In genomic region chr1:219042769-219043168, GRCh38 we compare ENCODE assay signal across 21 cellular contexts.
DNase-seq lines count a peak whose midpoint lies in the region; ATAC-seq, FAIRE-seq and TF ChIP-seq lines count a peak whose summit lies in the region.
"Had no signal": no experiment of that assay in that cellular context is flagged by ENCODE, and none has a peak within 500 bp of the region (broad histone marks: within the 10 kb centered on the region; RNA-seq: fewer than 3 reads in every experiment).

No MANE protein-coding gene starts in this region.

- H3K36me3 Mint-ChIP-seq in endodermal cell (ENCODE audit: low read depth): peaks cover 8% of the 10 kb centered on the region
- peaks cover 4% of the 10 kb centered on the region for H3K36me3 Mint-ChIP-seq in chondrocyte (ENCODE audit: low read depth)
- H3K36me3 Mint-ChIP-seq: CD8-positive, alpha-beta T cell had no signal

- H3K4me3 Mint-ChIP-seq in endodermal cell (no peak overlapping the region), chondrocyte (ENCODE audit: unreplicated experiment) (no peak overlapping the region)
- H3K4me3 Mint-ChIP-seq: B cell; CD4-positive, alpha-beta T cell; CD8-positive, alpha-beta T cell had no signal

- 83 to 100% methylated on average over 1 of the region's 2 CpGs for WGBS in endodermal cell (ENCODE audit: insufficient coverage in 1 of 2, insufficient read length in 1 of 2), 2 experiments

- no peak overlapping the region for H3K9ac ChIP-seq in endodermal cell (ENCODE audit: extremely low read depth, low read length, poor library complexity, severe bottlenecking)
- H3K9ac ChIP-seq: BLaER1 treated with 17β-estradiol and CSF1 and Interleukin-3, amounts not matched to agents 10 nM and 100 nM had no signal

- peak overlapping the region; percentile 57 for H3K4me3 ChIP-seq in endodermal cell (ENCODE audit: low read length)
- H3K4me3 ChIP-seq: BLaER1 treated with 17β-estradiol and CSF1 and Interleukin-3, amounts not matched to agents 10 nM and 100 nM had no signal

- H3K4me1 ChIP-seq in endodermal cell (ENCODE audit: control insufficient read depth, insufficient read depth, low read length): no peaks in the 10 kb centered on the region
- H3K4me1 ChIP-seq: BLaER1 treated with 17β-estradiol and CSF1 and Interleukin-3, amounts not matched to agents 10 nM and 100 nM had no signal

- H3K27me3 ChIP-seq in endodermal cell (ENCODE audit: control insufficient read depth, insufficient read depth, low read length, poor library complexity, severe bottlenecking): no peaks in the 10 kb centered on the region
- H3K27me3 ChIP-seq: BLaER1 treated with 17β-estradiol and CSF1 and Interleukin-3, amounts not matched to agents 10 nM and 100 nM had no signal

- H3K4me1 Mint-ChIP-seq in endodermal cell (peaks cover 9% of the 10 kb centered on the region), chondrocyte (ENCODE audit: low read depth) (peaks cover 11% of the 10 kb centered on the region)
- H3K4me1 Mint-ChIP-seq: B cell had no signal

- intact Hi-C loops in left colon (cut with DNase I, micrococcal nuclease): no loop called here

- H3K27me3 Mint-ChIP-seq in endodermal cell (ENCODE audit: insufficient read depth) (no peaks in the 10 kb centered on the region), chondrocyte (ENCODE audit: low read depth) (no peaks in the 10 kb centered on the region)
- H3K27me3 Mint-ChIP-seq: B cell; CD4-positive, alpha-beta T cell had no signal

- peaks cover 35% of the 10 kb centered on the region for H3K9me3 ChIP-seq in endodermal cell (ENCODE audit: control insufficient read depth, low read length)
- H3K9me3 ChIP-seq: Caco-2 had no signal

- ATAC-seq in left colon: peak; percentile 69
- ATAC-seq in HG02870 (IDR thresholded peaks at IDR 0.05; ENCODE audit: unreplicated experiment): no peak
- ATAC-seq: CD8-positive, alpha-beta T cell had no signal

- FAIRE-seq in TTC549 (lab: Jason Lieb, UNC): peak; percentile 32
- no peak for FAIRE-seq in GM19239 (lab: Jason Lieb, UNC)
- FAIRE-seq: A204.1, G401.6, GM12891 had no signal

- H3K36me3 ChIP-seq in endodermal cell (ENCODE audit: control insufficient read depth, insufficient read depth, low read length): no peaks in the 10 kb centered on the region
- H3K36me3 ChIP-seq: BLaER1 treated with 17β-estradiol and CSF1 and Interleukin-3, amounts not matched to agents 10 nM and 100 nM had no signal

- no peak overlapping the region for H3K27ac ChIP-seq in endodermal cell (ENCODE audit: low read depth, low read length)
- H3K27ac ChIP-seq: BLaER1 treated with 17β-estradiol and CSF1 and Interleukin-3, amounts not matched to agents 10 nM and 100 nM; C4-2B had no signal

- TF ChIP-seq CTCF in endodermal cell (conservative IDR thresholded peaks at IDR 0.05) (no peak), chondrocyte (IDR thresholded peaks at IDR 0.05) (no peak)

- DNase-seq in endodermal cell (no peak), left colon (no peak), activated gamma-delta T cell treated with Interleukin-2 at 50 U/mL for 16 hours (no peak), chondrocyte (ENCODE audit: low spot score) (no peak), GM19239 (ENCODE audit: insufficient read length, low spot score) (no peak)
- DNase-seq: 8988T; AML-193; Caco-2; Calu3; CD4-positive, alpha-beta T cell; CD8-positive, alpha-beta T cell; DMS79 treated with DMSO at 0.1 percent for 48 hours; GF-D8 had no signal

- H3K27ac Mint-ChIP-seq in endodermal cell: no peak overlapping the region
- H3K27ac Mint-ChIP-seq in chondrocyte (ENCODE audit: unreplicated experiment): no peak overlapping the region
- H3K27ac Mint-ChIP-seq: B cell; CD4-positive, alpha-beta T cell; CD8-positive, alpha-beta T cell had no signal

- H3K9me3 Mint-ChIP-seq in endodermal cell (peaks cover 36% of the 10 kb centered on the region), chondrocyte (ENCODE audit: low read depth) (peaks cover 9% of the 10 kb centered on the region)
